In the genomic region with DNA sequence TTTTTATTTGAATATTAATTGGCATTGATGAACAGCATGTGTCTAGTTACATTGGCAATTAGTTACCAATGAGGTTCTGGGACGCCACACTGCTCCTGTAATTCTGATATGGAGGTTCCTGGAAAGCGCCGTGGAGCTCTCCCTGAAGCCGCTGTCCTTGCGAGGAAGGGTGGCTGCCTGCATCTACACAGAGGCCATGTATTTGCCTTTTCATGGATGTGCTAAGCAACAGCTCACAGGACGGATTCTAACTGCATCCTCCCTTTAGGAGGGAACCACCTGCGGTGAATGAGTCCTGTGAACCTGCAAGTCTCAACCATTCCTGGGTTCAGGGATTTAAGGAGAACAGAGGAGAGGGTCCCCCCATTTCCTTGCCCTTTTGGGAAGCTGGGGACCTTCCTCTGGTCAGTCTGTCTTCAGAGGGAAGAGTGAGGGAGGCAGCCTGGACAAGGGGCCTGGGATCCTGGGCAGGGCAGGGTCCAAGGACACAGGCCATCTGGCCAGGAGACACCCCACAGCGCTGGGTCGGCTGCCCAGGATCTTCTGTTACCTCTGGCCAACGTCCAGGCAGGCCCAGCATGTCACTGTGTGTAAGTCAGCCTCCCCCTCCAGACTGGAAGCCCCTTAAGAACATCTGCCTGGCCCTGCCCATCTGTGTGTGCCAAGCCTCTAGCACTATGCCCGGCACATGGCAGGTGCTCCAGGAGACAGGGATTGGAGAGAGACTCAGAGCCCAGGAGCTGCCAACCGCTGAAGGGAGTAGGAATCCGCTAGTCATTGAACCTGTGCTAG, we compare ENCODE assay signal across 13 cellular contexts.
DNase-seq lines count a peak whose midpoint lies in the region; ATAC-seq, FAIRE-seq and TF ChIP-seq lines count a peak whose summit lies in the region.
"Had no signal": no experiment of that assay in that cellular context is flagged by ENCODE, and none has a peak within 500 bp of the region (broad histone marks: within the 10 kb centered on the region; RNA-seq: fewer than 3 reads in every experiment).

No MANE protein-coding gene starts in this region.

- H3K27me3 Mint-ChIP-seq in activated naive CD4-positive, alpha-beta T cell treated with anti-CD3 and anti-CD28 coated beads, Interleukin-2, amount 50 U/mL, for 24 hours = no peaks in the 10 kb centered on the region

- H3K4me3 ChIP-seq in MG63 = no peak overlapping the region
- no peak overlapping the region for H3K4me3 ChIP-seq in pancreas

- peak overlapping the region; percentile 18 for H3K27ac Mint-ChIP-seq in activated naive CD4-positive, alpha-beta T cell treated with anti-CD3 and anti-CD28 coated beads, Interleukin-2, amount 50 U/mL, for 24 hours
- H3K27ac Mint-ChIP-seq: dendritic cell treated with granulocyte-macrophage colony-stimulating factor and Interleukin-4, amounts not matched to agents 40 ng/mL and 50 ng/mL, for 4 days had no signal

- H3K36me3 Mint-ChIP-seq in activated naive CD4-positive, alpha-beta T cell treated with anti-CD3 and anti-CD28 coated beads, Interleukin-2, amount 50 U/mL, for 24 hours = no peaks in the 10 kb centered on the region

- no peak overlapping the region for H3K4me3 Mint-ChIP-seq in activated naive CD4-positive, alpha-beta T cell treated with anti-CD3 and anti-CD28 coated beads, Interleukin-2, amount 50 U/mL, for 24 hours
- H3K4me3 Mint-ChIP-seq: dendritic cell treated with granulocyte-macrophage colony-stimulating factor and Interleukin-4, amounts not matched to agents 40 ng/mL and 50 ng/mL, for 4 days had no signal

- ATAC-seq in pancreas (no peak), GM18502 (IDR thresholded peaks at IDR 0.05; ENCODE audit: poor library complexity, unreplicated experiment) (no peak)

- TF ChIP-seq CTCF in pancreas (IDR thresholded peaks at IDR 0.05) = no peak

- no peak for DNase-seq in activated naive CD4-positive, alpha-beta T cell treated with anti-CD3 and anti-CD28 coated beads, Interleukin-2, amount 50 U/mL, for 16 hours
- peak; percentile 87 for DNase-seq in NCI-H2196 treated with DMSO at 0.1 percent for 48 hours (lab: John Stamatoyannopoulos, UW; ENCODE audit: unreplicated experiment)
- peak; percentile 25 to 56 for DNase-seq in cerebellar nuclear complex (lab: John Stamatoyannopoulos, UW)
- DNase-seq in urothelium cell line (ENCODE audit: low spot score) = no peak
- DNase-seq in MG63 = no peak
- DNase-seq in pancreas = no peak
- DNase-seq: anterior cingulate cortex, NCI-H1436 treated with DMSO at 0.1 percent for 48 hours, posterior cingulate gyrus had no signal

- peaks cover 25% of the 10 kb centered on the region for H3K4me1 Mint-ChIP-seq in activated naive CD4-positive, alpha-beta T cell treated with anti-CD3 and anti-CD28 coated beads, Interleukin-2, amount 50 U/mL, for 24 hours

- H3K27ac ChIP-seq in pancreas = no peak overlapping the region
- H3K27ac ChIP-seq: VCaP had no signal

- no peaks in the 10 kb centered on the region for H3K9me3 Mint-ChIP-seq in activated naive CD4-positive, alpha-beta T cell treated with anti-CD3 and anti-CD28 coated beads, Interleukin-2, amount 50 U/mL, for 24 hours
- H3K9me3 Mint-ChIP-seq: dendritic cell treated with granulocyte-macrophage colony-stimulating factor and Interleukin-4, amounts not matched to agents 40 ng/mL and 50 ng/mL, for 4 days had no signal

- H3K36me3 ChIP-seq in MG63 = no peaks in the 10 kb centered on the region
- H3K36me3 ChIP-seq in pancreas = no peaks in the 10 kb centered on the region

- 49% methylated on average over 13 of the region's 13 CpGs for WGBS in pancreas, 2 donors

- H3K27me3 ChIP-seq in MG63 (peaks cover 8% of the 10 kb centered on the region; the same call in 1 of the 2 replicates), pancreas (no peaks in the 10 kb centered on the region)

- H3K4me1 ChIP-seq in pancreas = no peaks in the 10 kb centered on the region

- FAIRE-seq in urothelium cell line (lab: Jason Lieb, UNC) = peak; percentile 40
- no peak for FAIRE-seq in pancreas (lab: Jason Lieb, UNC)

- intact Hi-C loops in pancreas (cut with DNase I) = no loop called here

- H3K9me3 ChIP-seq in MG63 = peaks cover 2% of the 10 kb centered on the region; the same call in 1 of the 2 replicates
- H3K9me3 ChIP-seq in pancreas = no peaks in the 10 kb centered on the region

Comparison
In these comparisons a context has a peak if more than half of its experiments do, and no peak if none do; other contexts are left out.
1. DNase-seq: peak in NCI-H2196 treated with DMSO at 0.1 percent for 48 hours (single experiment) and cerebellar nuclear complex (2 of 2); none in activated naive CD4-positive, alpha-beta T cell treated with anti-CD3 and anti-CD28 coated beads, Interleukin-2, amount 50 U/mL, for 16 hours (single experiment), urothelium cell line (single experiment), MG63 (single experiment) and pancreas (0 of 6).